Comparison of ENCODE assay signal across 13 cellular contexts in genomic region chr12:2793561-2793960, GRCh38. TPM values are rescaled to one million over a fixed set of nuclear protein-coding genes. Genes with fewer than 3 reads are reported as not detected.
A peak's percentile ranks its signal among the peaks of the same experiment; 100 is the strongest.
DNase-seq lines count a peak whose midpoint lies in the region; ATAC-seq and TF ChIP-seq lines count a peak whose summit lies in the region.
"Had no signal": no experiment of that assay in that cellular context is flagged by ENCODE, and none has a peak within 500 bp of the region (broad histone marks: within the 10 kb centered on the region; RNA-seq: fewer than 3 reads in every experiment).

No MANE protein-coding gene starts in this region.

- H3K79me2 ChIP-seq in PC-3 (ENCODE audit: low read length) (peaks cover 31% of the 10 kb centered on the region), parathyroid adenoma (peaks cover 8% of the 10 kb centered on the region)

- H3K4me3 ChIP-seq in PC-3 (ENCODE audit: low read length) = no peak overlapping the region
- peak overlapping the region; percentile 72 for H3K4me3 ChIP-seq in parathyroid adenoma (ENCODE audit: low read depth, low read length)
- H3K4me3 ChIP-seq in colonic mucosa = no peak overlapping the region

- H3K36me3 ChIP-seq in PC-3 (ENCODE audit: low read depth, low read length) (peaks cover 21% of the 10 kb centered on the region), parathyroid adenoma (ENCODE audit: control insufficient read depth, insufficient read depth, low read length) (no peaks in the 10 kb centered on the region), colonic mucosa (peaks cover 1% of the 10 kb centered on the region)

- CTCF ChIA-PET in activated CD4-positive, alpha-beta T cell treated with anti-CD3 and anti-CD28 coated beads for 36 hours (lab: Charles Lee) = no interaction called here
- CTCF ChIA-PET in PC-3 (lab: Charles Lee) = no interaction called here

- ATAC-seq in activated CD4-positive, alpha-beta T cell treated with anti-CD3 and anti-CD28 coated beads for 36 hours = no peak
- ATAC-seq in PC-3 (no peak), HG03039 (IDR thresholded peaks at IDR 0.05; ENCODE audit: unreplicated experiment) (no peak), GM18519 (IDR thresholded peaks at IDR 0.05; ENCODE audit: low FRiP score, unreplicated experiment) (no peak)
- no peak for ATAC-seq in effector memory CD8-positive, alpha-beta T cell (replicated peaks)

- H3K4me3 Mint-ChIP-seq in activated CD4-positive, alpha-beta T cell treated with anti-CD3 and anti-CD28 coated beads for 36 hours = peak overlapping the region; percentile 70
- H3K4me3 Mint-ChIP-seq in effector memory CD8-positive, alpha-beta T cell = peak overlapping the region; percentile 74 to 81

- peaks cover 17% of the 10 kb centered on the region for H3K4me1 Mint-ChIP-seq in activated CD4-positive, alpha-beta T cell treated with anti-CD3 and anti-CD28 coated beads for 36 hours
- peaks cover 14 to 18% of the 10 kb centered on the region in 2 donors for H3K4me1 Mint-ChIP-seq in effector memory CD8-positive, alpha-beta T cell (ENCODE audit: low read depth in 2 of 2)

- H3K27me3 Mint-ChIP-seq in activated CD4-positive, alpha-beta T cell treated with anti-CD3 and anti-CD28 coated beads for 36 hours = no peaks in the 10 kb centered on the region
- H3K27me3 Mint-ChIP-seq in effector memory CD8-positive, alpha-beta T cell = no peaks in the 10 kb centered on the region

- H3K4me2 ChIP-seq in PC-3 (ENCODE audit: low read length) (peak overlapping the region; percentile 96; the same call in 1 of the 2 replicates), parathyroid adenoma (ENCODE audit: low read length) (no peak overlapping the region)

- POLR2A ChIA-PET in activated CD4-positive, alpha-beta T cell treated with anti-CD3 and anti-CD28 coated beads for 36 hours (lab: Charles Lee) = no interaction called here
- POLR2A ChIA-PET in PC-3 (lab: Charles Lee; ENCODE audit: unreplicated experiment) = no interaction called here

- no peak overlapping the region for H3K27ac ChIP-seq in PC-3 (ENCODE audit: low read length)
- H3K27ac ChIP-seq in parathyroid adenoma = no peak overlapping the region
- no peak overlapping the region for H3K27ac ChIP-seq in colonic mucosa

- H3K4me1 ChIP-seq in PC-3 (ENCODE audit: insufficient read depth, low read length) (peaks cover 21% of the 10 kb centered on the region), parathyroid adenoma (peaks cover 14% of the 10 kb centered on the region), colonic mucosa (peaks cover 8% of the 10 kb centered on the region)

- H3K9me3 ChIP-seq in PC-3 (ENCODE audit: low read length) (no peaks in the 10 kb centered on the region), parathyroid adenoma (ENCODE audit: control insufficient read depth, low read length) (no peaks in the 10 kb centered on the region), colonic mucosa (no peaks in the 10 kb centered on the region)
- H3K9me3 ChIP-seq: spleen had no signal

- peaks cover 24% of the 10 kb centered on the region for H3K36me3 Mint-ChIP-seq in activated CD4-positive, alpha-beta T cell treated with anti-CD3 and anti-CD28 coated beads for 36 hours (ENCODE audit: low read depth)
- peaks cover 21% of the 10 kb centered on the region for H3K36me3 Mint-ChIP-seq in effector memory CD8-positive, alpha-beta T cell (ENCODE audit: insufficient read depth)

- TSS peak; percentile 32 for BruUV-seq in PC-3 (replicated peaks; lab: Mats Ljungman, UMichigan)

- H3K27ac Mint-ChIP-seq in activated CD4-positive, alpha-beta T cell treated with anti-CD3 and anti-CD28 coated beads for 36 hours = no peak overlapping the region
- H3K27ac Mint-ChIP-seq in effector memory CD8-positive, alpha-beta T cell = peak overlapping the region; percentile 46 to 73

- H2AFZ ChIP-seq in PC-3 (ENCODE audit: low read length) (no peak overlapping the region), parathyroid adenoma (no peak overlapping the region)

- no peaks in the 10 kb centered on the region for H3K9me3 Mint-ChIP-seq in activated CD4-positive, alpha-beta T cell treated with anti-CD3 and anti-CD28 coated beads for 36 hours (ENCODE audit: low read depth)
- no peaks in the 10 kb centered on the region for H3K9me3 Mint-ChIP-seq in effector memory CD8-positive, alpha-beta T cell

- H3K27me3 ChIP-seq in PC-3 (ENCODE audit: low read length) (no peaks in the 10 kb centered on the region), parathyroid adenoma (ENCODE audit: control insufficient read depth, insufficient read depth, low read length) (no peaks in the 10 kb centered on the region), colonic mucosa (no peaks in the 10 kb centered on the region)

- TF ChIP-seq CTCF in PC-3 (conservative IDR thresholded peaks at IDR 0.05; ENCODE audit: low read depth, low read length) (no peak), parathyroid adenoma (IDR thresholded peaks at IDR 0.05) (no peak), colonic mucosa (IDR thresholded peaks at IDR 0.05) (no peak)

- no peaks in the 10 kb centered on the region for H3K9me2 ChIP-seq in PC-3 (replicated peaks; ENCODE audit: low read length)

- H4K20me1 ChIP-seq in PC-3 (ENCODE audit: low read length) = peaks cover 22% of the 10 kb centered on the region

- intact Hi-C loops in activated CD4-positive, alpha-beta T cell treated with anti-CD3 and anti-CD28 coated beads for 36 hours (cut with DNase I, micrococcal nuclease) = loop anchor here in 1 of 2 experiments (10.0 kb wide), 1 partner anchor 1099 kb away; the partner anchor contains the start of gene ADIPOR2
- intact Hi-C loops in PC-3 (cut with micrococcal nuclease) (no loop called here), colonic mucosa (cut with DNase I) (no loop called here)

- no peaks in the 10 kb centered on the region for H3F3A ChIP-seq in PC-3 (ENCODE audit: low read length, unreplicated experiment)

- H3K9ac ChIP-seq in PC-3 (ENCODE audit: low read length) = no peak overlapping the region
- no peak overlapping the region for H3K9ac ChIP-seq in parathyroid adenoma
- no peak overlapping the region for H3K9ac ChIP-seq in colonic mucosa (ENCODE audit: low read depth in 2 of 2, low read length in 2 of 2)

- DNase-seq in activated CD4-positive, alpha-beta T cell treated with anti-CD3 and anti-CD28 coated beads for 36 hours = no peak
- no peak for DNase-seq in activated CD4-positive, alpha-beta T cell treated with anti-CD3 and anti-CD28 coated beads for 1 hour
- no peak for DNase-seq in PC-3
- DNase-seq in effector memory CD8-positive, alpha-beta T cell = no peak
- DNase-seq in colonic mucosa = no peak

RNA-seq across cellular contexts. Expression of gene FKBP4, which starts 1.2 kb away (rescaled TPM):
- total RNA-seq in activated CD4-positive, alpha-beta T cell treated with anti-CD3 and anti-CD28 coated beads for 36 hours = 100 to 1,000 TPM; 129 to 182 TPM
- total RNA-seq in PC-3 (2014; rRNA removed) = 162 and 188 TPM in 2 replicates
- 100 to 1,000 TPM in 1 of 2 donors, 10 to 100 TPM in 1; 63.1 to 274 TPM for total RNA-seq in colonic mucosa

RNA-seq across cellular contexts. Expression of gene ITFG2, which starts 18.9 kb away (rescaled TPM):
- total RNA-seq in activated CD4-positive, alpha-beta T cell treated with anti-CD3 and anti-CD28 coated beads for 36 hours = 10 to 100 TPM; 28.0 to 35.3 TPM
- total RNA-seq in PC-3 (2014; rRNA removed) (12.8 and 13.8 TPM in 2 replicates), colonic mucosa (10 to 100 TPM; 19.4 to 34.8 TPM)

RNA-seq across cellular contexts. Expression of gene NRIP2, which starts 41.3 kb away (rescaled TPM):
- total RNA-seq in activated CD4-positive, alpha-beta T cell treated with anti-CD3 and anti-CD28 coated beads for 36 hours = not detected
- total RNA-seq in PC-3 (2014; rRNA removed) (not detected in 2 replicates), colonic mucosa (under 1 TPM; 0.49 to 0.77 TPM)
- total RNA-seq: A172, frontal cortex, kidney epithelial cell, LHCN-M2 had no signal
